Comparison of ENCODE assay signal across 31 cellular contexts in the genomic region with DNA sequence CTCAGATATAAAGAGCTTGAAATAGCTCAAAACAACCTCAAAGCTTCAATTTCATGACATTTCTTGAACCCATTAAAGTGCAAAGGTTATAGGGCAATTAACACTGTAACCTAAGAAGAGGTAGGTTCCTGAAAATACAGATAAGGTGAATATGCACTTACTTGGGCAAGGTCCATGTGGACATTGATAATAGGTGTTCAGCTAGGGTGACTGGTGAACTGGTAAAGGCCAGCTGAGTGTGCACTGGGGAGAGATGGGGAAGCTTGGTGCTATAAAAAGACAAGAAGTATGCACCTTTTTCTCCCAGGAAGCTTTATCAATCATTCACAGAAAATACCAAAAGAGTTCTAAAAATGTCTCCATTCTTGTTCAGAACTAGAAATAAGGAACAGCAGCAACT.
"Had no signal": no experiment of that assay in that cellular context is flagged by ENCODE, and none has a peak within 500 bp of the region (broad histone marks: within the 10 kb centered on the region; RNA-seq: fewer than 3 reads in every experiment).

No MANE protein-coding gene starts in this region.

- FAIRE-seq: astrocyte, bronchial epithelial cell, TTC549 had no signal

- H3K27me3 ChIP-seq: brain microvascular endothelial cell, esophagus muscularis mucosa, foreskin keratinocyte, gastrocnemius medialis, heart left ventricle had no signal

- H3K4me1 ChIP-seq: esophagus muscularis mucosa, foreskin keratinocyte, gastrocnemius medialis, heart left ventricle had no signal

- H3K27ac ChIP-seq: brain microvascular endothelial cell, coronary artery, esophagus muscularis mucosa, foreskin keratinocyte, gastrocnemius medialis, heart left ventricle, VCaP had no signal

- H3K36me3 ChIP-seq: brain microvascular endothelial cell, esophagus muscularis mucosa, gastrocnemius medialis, heart left ventricle had no signal

- ATAC-seq: activated T-cell treated with anti-CD3 and anti-CD28 coated beads, Interleukin-2, amount 50 U/mL, for 72 hours; effector memory CD8-positive, alpha-beta T cell; foreskin keratinocyte; gastrocnemius medialis; heart left ventricle; WTC11 had no signal

- DNase-seq: activated CD4-positive, alpha-beta memory T cell treated with anti-CD3 and anti-CD28 coated beads, Interleukin-2, amount 10 ng/mL, durations not matched to agents 7 days and 5 days; activated CD4-positive, alpha-beta T cell treated with anti-CD3 and anti-CD28 coated beads for 1 hour; activated CD4-positive, alpha-beta T cell treated with anti-CD3 and anti-CD28 coated beads for 4 hours; activated CD4-positive, alpha-beta T cell treated with anti-CD3 and anti-CD28 coated beads, Interleukin-2, amount 10 ng/mL, durations not matched to agents 7 days and 5 days; activated CD4-positive, alpha-beta T cell treated with anti-CD3 and anti-CD28 coated beads, Interleukin-2, amount 50 U/mL, for 4 hours; activated CD8-positive, alpha-beta memory T cell treated with anti-CD3 and anti-CD28 coated beads, Interleukin-2, amount 50 U/mL, for 48 hours; activated gamma-delta T cell treated with Interleukin-2 at 50 U/mL for 16 hours; activated naive CD4-positive, alpha-beta T cell treated with anti-CD3 and anti-CD28 coated beads, Interleukin-2, amount 50 U/mL, for 16 hours; activated naive CD4-positive, alpha-beta T cell treated with Interleukin-2 at 50 U/mL for 16 hours; activated T-cell treated with anti-CD3 and anti-CD28 coated beads for 4 hours; activated T-cell treated with anti-CD3 and anti-CD28 coated beads, Interleukin-2, amount 50 U/mL, for 24 hours; activated T-cell treated with anti-CD3 and anti-CD28 coated beads, Interleukin-2, amount 50 U/mL, for 72 hours; amniotic stem cell; anterior cingulate cortex; brain microvascular endothelial cell; dermis blood vessel endothelial cell; effector CD4-positive, alpha-beta T cell; effector memory CD8-positive, alpha-beta T cell; erythroblast; foreskin keratinocyte; gastrocnemius medialis; glutamatergic neuron; heart left ventricle; T-helper 2 cell had no signal

- H3K4me3 ChIP-seq: coronary artery, esophagus muscularis mucosa, gastrocnemius medialis, heart left ventricle had no signal

- H3K9me3 ChIP-seq: esophagus muscularis mucosa, gastrocnemius medialis, heart left ventricle had no signal
